8 cellular contexts compared by ENCODE assay signal in the genomic region with DNA sequence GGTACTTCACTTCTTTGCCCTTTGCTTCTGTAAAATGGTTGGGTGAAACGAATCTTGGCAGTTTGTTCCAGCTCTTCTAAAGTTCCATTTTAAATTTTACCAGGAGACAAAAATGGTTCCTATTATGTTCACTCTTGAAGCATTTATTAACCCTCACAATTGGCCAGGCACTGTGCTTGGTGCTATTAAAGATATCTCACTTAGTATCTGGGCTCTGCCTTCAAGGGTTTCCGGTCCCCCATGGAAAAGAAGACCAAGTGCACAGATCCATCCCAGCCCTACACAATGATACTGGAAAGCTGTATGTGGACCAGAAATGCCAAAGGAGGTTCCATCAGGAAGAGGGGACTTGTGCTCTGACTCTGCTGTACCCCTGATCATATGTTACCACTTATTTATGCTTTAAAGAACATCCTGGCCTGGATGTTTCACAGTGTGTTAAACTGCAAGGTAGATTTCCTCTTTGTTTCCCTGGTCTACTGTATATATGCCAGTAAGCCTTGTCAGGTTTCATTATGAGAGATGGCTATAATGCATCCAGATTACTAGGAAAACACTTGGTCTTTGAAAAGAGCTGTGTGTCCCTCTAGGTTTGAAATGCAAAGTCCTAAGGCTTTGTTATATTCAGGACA.
A peak's percentile ranks its signal among the peaks of the same experiment; 100 is the strongest.
DNase-seq lines count a peak whose midpoint lies in the region; ATAC-seq, FAIRE-seq and TF ChIP-seq lines count a peak whose summit lies in the region.

No MANE protein-coding gene starts in this region.

- in situ Hi-C loops in K562 (cut with MboI) = no loop called here

- no peaks in the 10 kb centered on the region; a peak in 1 of 5 replicates for H3K27me3 ChIP-seq in K562 (ENCODE audit: control insufficient read depth in 2 of 2, insufficient read depth in 2 of 2, low read length in 2 of 2)

- H3K27me3 Mint-ChIP-seq in natural killer cell treated with Interleukin-12 subunit alpha and Interleukin-12 subunit beta and Interleukin-15 and Interleukin-18, amount 100 ng/mL, for 72 hours = no peaks in the 10 kb centered on the region

- TF ChIP-seq EP300 in A549 (IDR thresholded peaks at IDR 0.05) = no peak
- TF ChIP-seq EP300 in K562 (IDR thresholded peaks at IDR 0.05; ENCODE audit: low read length) = no peak

- H3K4me1 ChIP-seq in A549 = peaks cover 88% of the 10 kb centered on the region
- peaks cover 0 to 3% of the 10 kb centered on the region in 2 experiments; a peak in 1 of 5 replicates for H3K4me1 ChIP-seq in K562 (replicated peaks in 1 of 2; ENCODE audit: control insufficient read depth in 2 of 2, insufficient read depth in 2 of 2, low read length in 2 of 2)

- H2AFZ ChIP-seq in K562 (ENCODE audit: low read depth, low read length) = no peak overlapping the region

- peak overlapping the region; percentile 66 for H3K4me3 Mint-ChIP-seq in natural killer cell treated with Interleukin-12 subunit alpha and Interleukin-12 subunit beta and Interleukin-15 and Interleukin-18, amount 100 ng/mL, for 72 hours

- WGBS in A549 (ENCODE audit: missing lambda C conversion rate) = 94% methylated on average over 2 of the region's 2 CpGs
- 49% methylated on average over 2 of the region's 2 CpGs for WGBS in K562 (ENCODE audit: insufficient coverage, low coverage, missing lambda C conversion rate)

- H3K27ac Mint-ChIP-seq in natural killer cell treated with Interleukin-12 subunit alpha and Interleukin-12 subunit beta and Interleukin-15 and Interleukin-18, amount 100 ng/mL, for 72 hours = no peak overlapping the region

- no peak overlapping the region for H3K9ac ChIP-seq in K562 (ENCODE audit: insufficient read depth in 1 of 2, low read depth in 2 of 2, low read length in 2 of 2)

- CTCF ChIA-PET in A549 (lab: Yijun Ruan, JAX) = interaction anchor here (0.5 to 3.4 kb wide), 34 partner anchors 9 to 361 kb away, joined by 3 to 28 read pairs (median 5); no protein-coding TSS in a partner anchor
- CTCF ChIA-PET in K562 (lab: Yijun Ruan, JAX; ENCODE audit: low intra/inter-chr PET ratio) = interaction anchor here (1.2 kb wide), 1 partner anchor 15 kb away, joined by 5 read pairs; no protein-coding TSS in a partner anchor

- POLR2A ChIA-PET in A549 (lab: Yijun Ruan, JAX) = interaction anchor here (1.1 to 3.5 kb wide), 8 partner anchors 47 to 286 kb away, joined by 3 to 19 read pairs (median 3); a partner anchor contains a TSS
- POLR2A ChIA-PET in K562 (lab: Yijun Ruan, JAX) = no interaction called here

- FAIRE-seq in A549 (lab: Jason Lieb, UNC) = no peak
- FAIRE-seq in K562 (lab: Jason Lieb, UNC) = no peak

- H3K27ac ChIP-seq in A549 = peak overlapping the region; percentile 91 to 96
- peak overlapping the region; percentile 41; the same call in 2 of the 3 replicates for H3K27ac ChIP-seq in K562 (ENCODE audit: extremely low read depth, low read depth, low read length)

- no peaks in the 10 kb centered on the region for H3K9me3 Mint-ChIP-seq in natural killer cell treated with Interleukin-12 subunit alpha and Interleukin-12 subunit beta and Interleukin-15 and Interleukin-18, amount 100 ng/mL, for 72 hours

- no peaks in the 10 kb centered on the region for H3K9me3 ChIP-seq in A549
- no peaks in the 10 kb centered on the region for H3K9me3 ChIP-seq in K562 (replicated peaks; ENCODE audit: control insufficient read depth, insufficient read depth, low read depth, low read length)

- H3K4me1 Mint-ChIP-seq in natural killer cell treated with Interleukin-12 subunit alpha and Interleukin-12 subunit beta and Interleukin-15 and Interleukin-18, amount 100 ng/mL, for 72 hours (ENCODE audit: low read depth in 2 of 2) = peaks cover 85 to 98% of the 10 kb centered on the region in 2 donors

- ATAC-seq in A549 (peak in 1 of 2 experiments; percentile 8; a peak in 3 of 6 replicates), GM21737 (IDR thresholded peaks at IDR 0.05; ENCODE audit: unreplicated experiment) (peak; percentile 2), K562 (no peak), HG02938 (IDR thresholded peaks at IDR 0.05; ENCODE audit: unreplicated experiment) (no peak), HG03095 (IDR thresholded peaks at IDR 0.05; ENCODE audit: unreplicated experiment) (no peak)
- peak; percentile 25 to 58 for ATAC-seq in natural killer cell treated with Interleukin-12 subunit alpha and Interleukin-12 subunit beta and Interleukin-15 and Interleukin-18, amount 100 ng/mL, for 72 hours

- H3K36me3 ChIP-seq in K562 (ENCODE audit: control insufficient read depth, insufficient read depth, low read length) = no peaks in the 10 kb centered on the region

- H3K9me1 ChIP-seq in K562 (ENCODE audit: control insufficient read depth, insufficient read depth, low read length) = no peaks in the 10 kb centered on the region

- H3K4me3 ChIP-seq in A549 (no peak overlapping the region), K562 (no peak overlapping the region)

- DNase-seq in A549 (ENCODE audit: low read depth in 1 of 2, low spot score in 1 of 2) = no peak
- no peak for DNase-seq in K562 (ENCODE audit: extremely low read depth in 1 of 4, low spot score in 3 of 4)
- DNase-seq in natural killer cell treated with Interleukin-12 subunit alpha and Interleukin-12 subunit beta and Interleukin-15 and Interleukin-18, amount 100 ng/mL, for 72 hours (ENCODE audit: low spot score) = no peak
- DNase-seq in NCI-H446 (lab: John Stamatoyannopoulos, UW) = no peak
- DNase-seq in NCI-H2081 (lab: John Stamatoyannopoulos, UW) = no peak

- H3K4me2 ChIP-seq in A549 (peak overlapping the region; percentile 66), K562 (ENCODE audit: insufficient read depth, low read length) (no peak overlapping the region)

- H3K36me3 Mint-ChIP-seq in natural killer cell treated with Interleukin-12 subunit alpha and Interleukin-12 subunit beta and Interleukin-15 and Interleukin-18, amount 100 ng/mL, for 72 hours = peaks cover 16% of the 10 kb centered on the region

- H4K20me1 ChIP-seq in K562 (replicated peaks; ENCODE audit: control insufficient read depth, insufficient read depth, low read length) = no peaks in the 10 kb centered on the region

- intact Hi-C loops in K562 (cut with micrococcal nuclease) = loop anchor here (5.0 kb wide), 2 partner anchors 251 to 276 kb away; no protein-coding TSS in a partner anchor

- TF ChIP-seq RAD21 in A549 (conservative IDR thresholded peaks at IDR 0.05 in 1 of 2, IDR thresholded peaks at IDR 0.05 in 1 of 2) (no peak), K562 (CRISPR knock-in tag; conservative IDR thresholded peaks at IDR 0.05 in 1 of 2, IDR thresholded peaks at IDR 0.05 in 1 of 2) (no peak)

- TF ChIP-seq CTCF in A549 (IDR thresholded peaks at IDR 0.05) (no peak), K562 (IDR thresholded peaks at IDR 0.05 in 2 of 3, conservative IDR thresholded peaks at IDR 0.05 in 1 of 3; ENCODE audit: insufficient read depth in 2 of 3, low read depth in 1 of 3, low read length in 3 of 3) (no peak)

- no peaks in the 10 kb centered on the region for H3K79me2 ChIP-seq in K562 (ENCODE audit: control insufficient read depth, insufficient read depth, low read length)

- no peak for TF ChIP-seq POLR2A in A549 (IDR thresholded peaks at IDR 0.05; ENCODE audit: low read length)
- no peak for TF ChIP-seq POLR2A in K562 (conservative IDR thresholded peaks at IDR 0.05)

- no TSS peak for BruUV-seq in K562 (replicated peaks; lab: Mats Ljungman, UMichigan)

TF ChIP-seq in A549, 52 proteins besides CTCF, POLR2A, EP300 and RAD21 (continues in another document):
- TF ChIP-seq FOSB (CRISPR knock-in tag; IDR thresholded peaks at IDR 0.05) (peak; percentile 80), HOXB5 (CRISPR knock-in tag; IDR thresholded peaks at IDR 0.05) (peak; percentile 94), HEYL (CRISPR knock-in tag; IDR thresholded peaks at IDR 0.05) (peak; percentile 95), TFCP2L1 (CRISPR knock-in tag; IDR thresholded peaks at IDR 0.05) (no peak), RARB (CRISPR knock-in tag; IDR thresholded peaks at IDR 0.05) (no peak; the same call in 1 of the 2 replicates)
- TF ChIP-seq, protein P1, sequence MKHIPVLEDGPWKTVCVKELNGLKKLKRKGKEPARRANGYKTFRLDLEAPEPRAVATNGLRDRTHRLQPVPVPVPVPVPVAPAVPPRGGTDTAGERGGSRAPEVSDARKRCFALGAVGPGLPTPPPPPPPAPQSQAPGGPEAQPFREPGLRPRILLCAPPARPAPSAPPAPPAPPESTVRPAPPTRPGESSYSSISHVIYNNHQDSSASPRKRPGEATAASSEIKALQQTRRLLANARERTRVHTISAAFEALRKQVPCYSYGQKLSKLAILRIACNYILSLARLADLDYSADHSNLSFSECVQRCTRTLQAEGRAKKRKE (CRISPR knock-in tag; IDR thresholded peaks at IDR 0.05; ENCODE audit: low read depth) = peak; percentile 95

TF ChIP-seq in K562, 482 proteins besides CTCF, POLR2A, EP300 and RAD21:
- TF ChIP-seq, protein P2, sequence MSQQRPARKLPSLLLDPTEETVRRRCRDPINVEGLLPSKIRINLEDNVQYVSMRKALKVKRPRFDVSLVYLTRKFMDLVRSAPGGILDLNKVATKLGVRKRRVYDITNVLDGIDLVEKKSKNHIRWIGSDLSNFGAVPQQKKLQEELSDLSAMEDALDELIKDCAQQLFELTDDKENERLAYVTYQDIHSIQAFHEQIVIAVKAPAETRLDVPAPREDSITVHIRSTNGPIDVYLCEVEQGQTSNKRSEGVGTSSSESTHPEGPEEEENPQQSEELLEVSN (IDR thresholded peaks at IDR 0.05; ENCODE audit: borderline replicate concordance in 1 of 2, extremely low read depth in 1 of 2, insufficient read depth in 1 of 2, insufficient read length in 1 of 2, low read depth in 1 of 2, low read length in 1 of 2, poor library complexity in 1 of 2, severe bottlenecking in 1 of 2) = no peak
- 0 out of 2 replicates have a peak, but pooled peaks have one; percentile 51 for TF ChIP-seq ZNF175 (CRISPR knock-in tag; IDR thresholded peaks at IDR 0.05; ENCODE audit: low read depth)
TF ChIP-seq in K562: peak in this region for 1.

Comparison
In these comparisons a context has a peak if more than half of its experiments do, and no peak if none do; other contexts are left out.
1. ATAC-seq: peak in GM21737 (single experiment) and natural killer cell treated with Interleukin-12 subunit alpha and Interleukin-12 subunit beta and Interleukin-15 and Interleukin-18, amount 100 ng/mL, for 72 hours (2 of 2); none in K562 (single experiment), HG02938 (single experiment) and HG03095 (single experiment).